ENCODE assay signal across 12 cellular contexts in genomic region chr6:3794092-3794491, GRCh38. TPM values are rescaled to one million over a fixed set of nuclear protein-coding genes. Genes with fewer than 3 reads are reported as not detected.
DNase-seq lines count a peak whose midpoint lies in the region; ATAC-seq and TF ChIP-seq lines count a peak whose summit lies in the region.
"Had no signal": no experiment of that assay in that cellular context is flagged by ENCODE, and none has a peak within 500 bp of the region (broad histone marks: within the 10 kb centered on the region; RNA-seq: fewer than 3 reads in every experiment).

No MANE protein-coding gene starts in this region.

- DNase-seq in kidney tubule cell (ENCODE audit: low spot score), result peak; percentile 16
- no peak for DNase-seq in OCI-M2 (lab: John Stamatoyannopoulos, UW; ENCODE audit: unreplicated experiment)
- DNase-seq in stimulated activated naive CD8-positive, alpha-beta T cell treated with anti-CD3 and anti-CD28 coated beads, Interleukin-15, Interleukin-2, amounts not matched to agents 100 U/mL and 50 U/mL, for 24 hours, result no peak
- no peak for DNase-seq in CD4-positive, alpha-beta T cell
- DNase-seq: activated T-cell treated with anti-CD3 and anti-CD28 coated beads, Interleukin-2, amount 50 U/mL, for 24 hours; erythroblast; naive thymus-derived CD8-positive, alpha-beta T cell; NCI-H2081 had no signal

- no peaks in the 10 kb centered on the region for H3K27me3 Mint-ChIP-seq in CD4-positive, alpha-beta T cell
- H3K27me3 Mint-ChIP-seq: activated T-cell treated with anti-CD3 and anti-CD28 coated beads, Interleukin-2, amount 50 U/mL, for 24 hours had no signal

- no peaks in the 10 kb centered on the region for H3K9me3 Mint-ChIP-seq in CD4-positive, alpha-beta T cell
- H3K9me3 Mint-ChIP-seq: activated T-cell treated with anti-CD3 and anti-CD28 coated beads, Interleukin-2, amount 50 U/mL, for 24 hours; naive thymus-derived CD8-positive, alpha-beta T cell had no signal

- no peaks in the 10 kb centered on the region for H3K36me3 ChIP-seq in gastroesophageal sphincter

- H3K4me3 Mint-ChIP-seq in CD4-positive, alpha-beta T cell, result no peak overlapping the region
- H3K4me3 Mint-ChIP-seq: activated T-cell treated with anti-CD3 and anti-CD28 coated beads, Interleukin-2, amount 50 U/mL, for 24 hours; naive thymus-derived CD8-positive, alpha-beta T cell had no signal

- H3K4me1 ChIP-seq in gastroesophageal sphincter, result peaks cover 0 to 30% (median 17%) of the 10 kb centered on the region in 3 donors

- ATAC-seq in GM18907 (IDR thresholded peaks at IDR 0.05; ENCODE audit: unreplicated experiment), result peak; percentile 76
- peak; percentile 82 for ATAC-seq in GM21825 (IDR thresholded peaks at IDR 0.05; ENCODE audit: unreplicated experiment)
- ATAC-seq in HG03342 (IDR thresholded peaks at IDR 0.05; ENCODE audit: unreplicated experiment), result peak; percentile 76
- ATAC-seq in gastroesophageal sphincter, result no peak
- ATAC-seq in stimulated activated naive CD8-positive, alpha-beta T cell treated with anti-CD3 and anti-CD28 coated beads, Interleukin-15, Interleukin-2, amounts not matched to agents 100 U/mL and 50 U/mL, for 24 hours, result no peak
- ATAC-seq in CD4-positive, alpha-beta T cell (ENCODE audit: poor library complexity), result no peak
- ATAC-seq: naive thymus-derived CD8-positive, alpha-beta T cell had no signal

- no peaks in the 10 kb centered on the region for H3K4me1 Mint-ChIP-seq in CD4-positive, alpha-beta T cell (ENCODE audit: low read depth)

- CTCF ChIA-PET in CD4-positive, alpha-beta T cell (lab: Charles Lee), result interaction anchor here (0.7 kb wide), 1 partner anchor 309 kb away, joined by 3 read pairs; no protein-coding TSS in a partner anchor

- no peak for TF ChIP-seq POLR2A in gastroesophageal sphincter (IDR thresholded peaks at IDR 0.05)

- POLR2A ChIA-PET in CD4-positive, alpha-beta T cell (lab: Charles Lee), result no interaction called here

- H3K9me3 ChIP-seq in gastroesophageal sphincter, result no peaks in the 10 kb centered on the region
- H3K9me3 ChIP-seq in CD4-positive, alpha-beta T cell (ENCODE audit: control insufficient read depth, low read length), result no peaks in the 10 kb centered on the region

- H3K36me3 Mint-ChIP-seq in CD4-positive, alpha-beta T cell (ENCODE audit: low read depth), result no peaks in the 10 kb centered on the region
- H3K36me3 Mint-ChIP-seq: naive thymus-derived CD8-positive, alpha-beta T cell had no signal

- intact Hi-C loops in CD4-positive, alpha-beta T cell (cut with DNase I, micrococcal nuclease), result no loop called here

- H3K27ac ChIP-seq in gastroesophageal sphincter, result no peak overlapping the region
- H3K27ac ChIP-seq in CD4-positive, alpha-beta T cell (ENCODE audit: low read depth, low read length), result no peak overlapping the region

- no peak overlapping the region for H3K27ac Mint-ChIP-seq in CD4-positive, alpha-beta T cell
- H3K27ac Mint-ChIP-seq: activated T-cell treated with anti-CD3 and anti-CD28 coated beads, Interleukin-2, amount 50 U/mL, for 24 hours; naive thymus-derived CD8-positive, alpha-beta T cell had no signal

- no peak overlapping the region for H3K4me3 ChIP-seq in gastroesophageal sphincter

- H3K27me3 ChIP-seq in gastroesophageal sphincter, result no peaks in the 10 kb centered on the region
- H3K27me3 ChIP-seq in CD4-positive, alpha-beta T cell (ENCODE audit: control insufficient read depth, insufficient read depth, low read length), result no peaks in the 10 kb centered on the region

- no peak for TF ChIP-seq CTCF in gastroesophageal sphincter (IDR thresholded peaks at IDR 0.05)
- no peak for TF ChIP-seq CTCF in CD4-positive, alpha-beta T cell (IDR thresholded peaks at IDR 0.05)

- TF ChIP-seq EP300 in gastroesophageal sphincter (IDR thresholded peaks at IDR 0.05), result no peak

RNA-seq across cellular contexts. Expression of gene PXDC1, which starts 42.6 kb away (rescaled TPM):
- 100 to 1,000 TPM in 3 of 4 donors, 10 to 100 TPM in 1; 78.3 to 182 (median 152) TPM for total RNA-seq in gastroesophageal sphincter
- total RNA-seq in CD4-positive, alpha-beta T cell, result under 1 TPM; 0.17 to 0.27 TPM

RNA-seq across cellular contexts. Expression of gene FAM50B, which starts 55.1 kb away (rescaled TPM):
- total RNA-seq in gastroesophageal sphincter, result 10 to 100 TPM; 14.7 to 23.7 (median 18.8) TPM
- 1 to 10 TPM; 2.7 to 2.8 TPM for total RNA-seq in CD4-positive, alpha-beta T cell

Comparison
In these comparisons a context has a peak if more than half of its experiments do, and no peak if none do; other contexts are left out.
1. ATAC-seq: peak in GM18907 (single experiment), GM21825 (single experiment) and HG03342 (single experiment); none in gastroesophageal sphincter (single experiment), stimulated activated naive CD8-positive, alpha-beta T cell treated with anti-CD3 and anti-CD28 coated beads, Interleukin-15, Interleukin-2, amounts not matched to agents 100 U/mL and 50 U/mL, for 24 hours (single experiment) and CD4-positive, alpha-beta T cell (single experiment).
2. RNA of gene PXDC1, which starts 42.6 kb away (total RNA-seq): 78.3 to 182 TPM in gastroesophageal sphincter; 0.17 to 0.27 TPM in CD4-positive, alpha-beta T cell; every median in the first group is over 10 times any median in the second.
3. RNA of gene FAM50B, which starts 55.1 kb away (total RNA-seq): 14.7 to 23.7 TPM in gastroesophageal sphincter; 2.7 to 2.8 TPM in CD4-positive, alpha-beta T cell; every median in the first group is over 4 times any median in the second.